ENCODE assay signal across 18 cellular contexts in genomic region chr13:18992791-18993190, GRCh38.
"Had no signal": no experiment of that assay in that cellular context is flagged by ENCODE, and none has a peak within 500 bp of the region (broad histone marks: within the 10 kb centered on the region; RNA-seq: fewer than 3 reads in every experiment).

No MANE protein-coding gene starts in this region.

- H3K4me3 ChIP-seq: coronary artery, esophagus squamous epithelium, lung, prostate gland, skin epidermis, spleen, suprapubic skin, transverse colon, upper lobe of right lung, uterus had no signal

- H3K27me3 ChIP-seq: esophagus squamous epithelium, neutrophil, spleen, suprapubic skin, transverse colon, upper lobe of right lung, uterus had no signal

- ATAC-seq: natural killer cell treated with Interleukin-12 subunit alpha and Interleukin-12 subunit beta and Interleukin-15 and Interleukin-18, amount 100 ng/mL, for 72 hours; right cardiac atrium; stimulated activated memory B cell treated with anti-CD40 and anti-IgM and Interleukin-4, amounts not matched to agents 10 μg/mL and 1 μg/mL and 100 μg/mL, for 72 hours; upper lobe of right lung had no signal

- H3K4me1 ChIP-seq: prostate gland, spleen, transverse colon, upper lobe of right lung, uterus had no signal

- H3K9me3 ChIP-seq: neutrophil, prostate gland, suprapubic skin, upper lobe of right lung, uterus had no signal

- H3K36me3 ChIP-seq: esophagus squamous epithelium, neutrophil, prostate gland, spleen, suprapubic skin, transverse colon, upper lobe of right lung, uterus had no signal

- DNase-seq: dermis blood vessel endothelial cell; effector memory CD4-positive, alpha-beta T cell; esophagus squamous epithelium; foreskin melanocyte; spleen; stimulated activated CD4-positive, alpha-beta T cell treated with anti-CD3 and anti-CD28 coated beads, Interleukin-4, amount 100 ng/mL, for 4 hours; transverse colon; upper lobe of right lung; uterus had no signal

- H3K27ac ChIP-seq: coronary artery, esophagus squamous epithelium, neutrophil, prostate gland, skin epidermis, spleen, suprapubic skin, transverse colon, upper lobe of right lung, uterus had no signal
